In genomic region chr13:100195568-100195967, GRCh38 we compare ENCODE assay signal across 1 cellular context.
TF ChIP-seq lines count a peak whose summit lies in the region.

No MANE protein-coding gene starts in this region.

TF ChIP-seq in GM23338, 12 proteins besides CTCF, POLR2A, EP300 and RAD21 (continued from another document):
- TF ChIP-seq REST (IDR thresholded peaks at IDR 0.05; ENCODE audit: unreplicated experiment) (no peak), ZNF331 (CRISPR knock-in tag; IDR thresholded peaks at IDR 0.05; ENCODE audit: low read depth) (no peak), EZH2phosphoT487 (IDR thresholded peaks at IDR 0.05; ENCODE audit: unreplicated experiment) (no peak), POLR2AphosphoS5 (IDR thresholded peaks at IDR 0.05; ENCODE audit: low read depth) (peak; percentile 29; the same call in 1 of the 2 replicates), NANOG (IDR thresholded peaks at IDR 0.05; ENCODE audit: borderline replicate concordance) (peak; percentile 88), ZNF114 (CRISPR knock-in tag; IDR thresholded peaks at IDR 0.05) (no peak), EZH2 (IDR thresholded peaks at IDR 0.05; ENCODE audit: low read depth, unreplicated experiment) (no peak)
